ENCODE assay signal across 1 cellular context in the genomic region with DNA sequence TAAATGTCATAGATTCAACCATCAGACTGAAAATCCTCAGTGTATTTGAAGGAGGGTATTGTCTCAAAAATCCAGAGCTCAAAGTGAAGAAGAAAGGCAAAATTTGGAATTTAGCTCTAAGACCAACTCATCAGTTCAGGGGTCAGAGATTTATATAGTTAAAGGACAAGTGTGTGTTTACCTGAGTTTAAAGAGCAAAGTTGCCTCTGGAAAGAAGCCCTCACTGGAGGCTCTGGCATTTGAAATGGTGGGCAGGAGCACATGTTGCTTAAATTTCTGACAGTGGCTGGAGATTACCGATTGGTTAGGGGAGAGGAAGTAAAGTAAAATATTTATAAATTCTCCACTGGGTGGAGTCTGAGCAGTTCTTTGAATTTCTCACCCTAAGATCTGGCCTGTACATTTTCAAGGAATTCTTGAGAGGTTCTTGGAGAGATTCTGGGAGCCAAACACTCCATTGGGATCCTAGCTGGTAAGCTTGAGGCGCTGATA.
TF ChIP-seq lines count a peak whose summit lies in the region.

Gene KYNU, plus strand, starts transcription at position 400 of the 492 bp plus-strand sequence. CDS start 7,704 bp downstream, outside the sequence.

TF ChIP-seq in HepG2, 621 proteins besides CTCF, POLR2A, EP300 and RAD21 (continued from another document and continues in another):
- TF ChIP-seq ZHX2 (IDR thresholded peaks at IDR 0.05; ENCODE audit: low read depth) (peak; percentile 21; the same call in 1 of the 2 replicates), ZHX2 (CRISPR knock-in tag; IDR thresholded peaks at IDR 0.05; ENCODE audit: borderline replicate concordance) (no peak), U2AF2 (IDR thresholded peaks at IDR 0.05; ENCODE audit: low read depth, low read length) (no peak), ATF7 (IDR thresholded peaks at IDR 0.05) (no peak), ATF7 (CRISPR knock-in tag; IDR thresholded peaks at IDR 0.05) (no peak), REPIN1 (CRISPR knock-in tag; IDR thresholded peaks at IDR 0.05; ENCODE audit: borderline replicate concordance, low read depth) (no peak; the same call in 1 of the 2 replicates), PHB2 (IDR thresholded peaks at IDR 0.05; ENCODE audit: partially characterized antibody) (no peak), ZBED4 (CRISPR knock-in tag; IDR thresholded peaks at IDR 0.05; ENCODE audit: borderline replicate concordance) (no peak), NR2F6 (IDR thresholded peaks at IDR 0.05) (peak; percentile 84), NR2F6 (CRISPR knock-in tag; IDR thresholded peaks at IDR 0.05) (peak; percentile 70; the same call in 1 of the 2 replicates), ZNF326 (CRISPR knock-in tag; IDR thresholded peaks at IDR 0.05; ENCODE audit: borderline replicate concordance) (no peak), ZNF776 (CRISPR knock-in tag; IDR thresholded peaks at IDR 0.05) (no peak), MBD4 (IDR thresholded peaks at IDR 0.05; ENCODE audit: borderline replicate concordance, low read length) (no peak), ZNF720 (CRISPR knock-in tag; IDR thresholded peaks at IDR 0.05) (no peak), DZIP1 (CRISPR knock-in tag; IDR thresholded peaks at IDR 0.05) (no peak), SOX6 (IDR thresholded peaks at IDR 0.05) (no peak), SOX6 (CRISPR knock-in tag; IDR thresholded peaks at IDR 0.05) (peak; percentile 81), ZFX (CRISPR knock-in tag; IDR thresholded peaks at IDR 0.05; ENCODE audit: low read depth) (no peak; the same call in 1 of the 2 replicates), ETS1 (CRISPR knock-in tag; IDR thresholded peaks at IDR 0.05) (no peak), TOE1 (CRISPR knock-in tag; IDR thresholded peaks at IDR 0.05) (no peak), EEA1 (CRISPR knock-in tag; IDR thresholded peaks at IDR 0.05; ENCODE audit: borderline replicate concordance) (no peak), NFYC (CRISPR knock-in tag; IDR thresholded peaks at IDR 0.05) (peak; percentile 50; the same call in 1 of the 2 replicates), PCBP2 (optimal IDR thresholded peaks at IDR 0.05; ENCODE audit: low read depth, low read length, poor library complexity, severe bottlenecking) (no peak), NR3C1 (CRISPR knock-in tag; IDR thresholded peaks at IDR 0.05) (no peak), RFX1 (IDR thresholded peaks at IDR 0.05) (no peak), ZNF510 (CRISPR knock-in tag; IDR thresholded peaks at IDR 0.05; ENCODE audit: low read depth) (peak; percentile 34; the same call in 1 of the 2 replicates), PRPF4 (IDR thresholded peaks at IDR 0.05; ENCODE audit: low read depth, low read length, poor library complexity, severe bottlenecking) (no peak), SMARCC2 (IDR thresholded peaks at IDR 0.05) (no peak), CC2D1A (CRISPR knock-in tag; IDR thresholded peaks at IDR 0.05) (no peak), CBX2 (IDR thresholded peaks at IDR 0.05; ENCODE audit: low read depth, low read length) (no peak), CBX2 (CRISPR knock-in tag; IDR thresholded peaks at IDR 0.05; ENCODE audit: low read depth) (no peak), CEBPG (CRISPR knock-in tag; IDR thresholded peaks at IDR 0.05) (peak; percentile 72), FOXP1 (IDR thresholded peaks at IDR 0.05) (no peak), FOXP1 (CRISPR knock-in tag; IDR thresholded peaks at IDR 0.05) (peak; percentile 59; the same call in 1 of the 2 replicates), KDM3A (CRISPR knock-in tag; IDR thresholded peaks at IDR 0.05; ENCODE audit: low read depth) (no peak), ZNF619 (CRISPR knock-in tag; IDR thresholded peaks at IDR 0.05) (no peak)
- TF ChIP-seq, protein P1, sequence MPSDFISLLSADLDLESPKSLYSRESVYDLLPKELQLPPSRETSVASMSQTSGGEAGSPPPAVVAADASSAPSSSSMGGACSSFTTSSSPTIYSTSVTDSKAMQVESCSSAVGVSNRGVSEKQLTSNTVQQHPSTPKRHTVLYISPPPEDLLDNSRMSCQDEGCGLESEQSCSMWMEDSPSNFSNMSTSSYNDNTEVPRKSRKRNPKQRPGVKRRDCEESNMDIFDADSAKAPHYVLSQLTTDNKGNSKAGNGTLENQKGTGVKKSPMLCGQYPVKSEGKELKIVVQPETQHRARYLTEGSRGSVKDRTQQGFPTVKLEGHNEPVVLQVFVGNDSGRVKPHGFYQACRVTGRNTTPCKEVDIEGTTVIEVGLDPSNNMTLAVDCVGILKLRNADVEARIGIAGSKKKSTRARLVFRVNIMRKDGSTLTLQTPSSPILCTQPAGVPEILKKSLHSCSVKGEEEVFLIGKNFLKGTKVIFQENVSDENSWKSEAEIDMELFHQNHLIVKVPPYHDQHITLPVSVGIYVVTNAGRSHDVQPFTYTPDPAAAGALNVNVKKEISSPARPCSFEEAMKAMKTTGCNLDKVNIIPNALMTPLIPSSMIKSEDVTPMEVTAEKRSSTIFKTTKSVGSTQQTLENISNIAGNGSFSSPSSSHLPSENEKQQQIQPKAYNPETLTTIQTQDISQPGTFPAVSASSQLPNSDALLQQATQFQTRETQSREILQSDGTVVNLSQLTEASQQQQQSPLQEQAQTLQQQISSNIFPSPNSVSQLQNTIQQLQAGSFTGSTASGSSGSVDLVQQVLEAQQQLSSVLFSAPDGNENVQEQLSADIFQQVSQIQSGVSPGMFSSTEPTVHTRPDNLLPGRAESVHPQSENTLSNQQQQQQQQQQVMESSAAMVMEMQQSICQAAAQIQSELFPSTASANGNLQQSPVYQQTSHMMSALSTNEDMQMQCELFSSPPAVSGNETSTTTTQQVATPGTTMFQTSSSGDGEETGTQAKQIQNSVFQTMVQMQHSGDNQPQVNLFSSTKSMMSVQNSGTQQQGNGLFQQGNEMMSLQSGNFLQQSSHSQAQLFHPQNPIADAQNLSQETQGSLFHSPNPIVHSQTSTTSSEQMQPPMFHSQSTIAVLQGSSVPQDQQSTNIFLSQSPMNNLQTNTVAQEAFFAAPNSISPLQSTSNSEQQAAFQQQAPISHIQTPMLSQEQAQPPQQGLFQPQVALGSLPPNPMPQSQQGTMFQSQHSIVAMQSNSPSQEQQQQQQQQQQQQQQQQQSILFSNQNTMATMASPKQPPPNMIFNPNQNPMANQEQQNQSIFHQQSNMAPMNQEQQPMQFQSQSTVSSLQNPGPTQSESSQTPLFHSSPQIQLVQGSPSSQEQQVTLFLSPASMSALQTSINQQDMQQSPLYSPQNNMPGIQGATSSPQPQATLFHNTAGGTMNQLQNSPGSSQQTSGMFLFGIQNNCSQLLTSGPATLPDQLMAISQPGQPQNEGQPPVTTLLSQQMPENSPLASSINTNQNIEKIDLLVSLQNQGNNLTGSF (CRISPR knock-in tag; IDR thresholded peaks at IDR 0.05) = no peak
- TF ChIP-seq, protein P2, sequence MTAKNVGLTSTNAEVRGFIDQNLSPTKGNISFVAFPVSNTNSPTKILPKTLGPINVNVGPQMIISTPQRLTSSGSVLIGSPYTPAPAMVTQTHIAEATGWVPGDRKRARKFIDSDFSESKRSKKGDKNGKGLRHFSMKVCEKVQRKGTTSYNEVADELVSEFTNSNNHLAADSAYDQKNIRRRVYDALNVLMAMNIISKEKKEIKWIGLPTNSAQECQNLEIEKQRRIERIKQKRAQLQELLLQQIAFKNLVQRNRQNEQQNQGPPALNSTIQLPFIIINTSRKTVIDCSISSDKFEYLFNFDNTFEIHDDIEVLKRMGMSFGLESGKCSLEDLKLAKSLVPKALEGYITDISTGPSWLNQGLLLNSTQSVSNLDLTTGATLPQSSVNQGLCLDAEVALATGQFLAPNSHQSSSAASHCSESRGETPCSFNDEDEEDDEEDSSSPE (CRISPR knock-in tag; IDR thresholded peaks at IDR 0.05) = peak; percentile 62
- TF ChIP-seq, protein P3, sequence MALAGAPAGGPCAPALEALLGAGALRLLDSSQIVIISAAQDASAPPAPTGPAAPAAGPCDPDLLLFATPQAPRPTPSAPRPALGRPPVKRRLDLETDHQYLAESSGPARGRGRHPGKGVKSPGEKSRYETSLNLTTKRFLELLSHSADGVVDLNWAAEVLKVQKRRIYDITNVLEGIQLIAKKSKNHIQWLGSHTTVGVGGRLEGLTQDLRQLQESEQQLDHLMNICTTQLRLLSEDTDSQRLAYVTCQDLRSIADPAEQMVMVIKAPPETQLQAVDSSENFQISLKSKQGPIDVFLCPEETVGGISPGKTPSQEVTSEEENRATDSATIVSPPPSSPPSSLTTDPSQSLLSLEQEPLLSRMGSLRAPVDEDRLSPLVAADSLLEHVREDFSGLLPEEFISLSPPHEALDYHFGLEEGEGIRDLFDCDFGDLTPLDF (CRISPR knock-in tag; IDR thresholded peaks at IDR 0.05) = no peak; the same call in 1 of the 2 replicates
